Comparison of ENCODE assay signal across 17 cellular contexts in genomic region chr5:6747103-6747502, GRCh38. TPM values are rescaled to one million over a fixed set of nuclear protein-coding genes. Genes with fewer than 3 reads are reported as not detected.
DNase-seq lines count a peak whose midpoint lies in the region; ATAC-seq and TF ChIP-seq lines count a peak whose summit lies in the region.
"Had no signal": no experiment of that assay in that cellular context is flagged by ENCODE, and none has a peak within 500 bp of the region (broad histone marks: within the 10 kb centered on the region; RNA-seq: fewer than 3 reads in every experiment).

No MANE protein-coding gene starts in this region.

- no peaks in the 10 kb centered on the region for H3K27me3 ChIP-seq in SJSA1 (replicated peaks)
- H3K27me3 ChIP-seq in upper lobe of right lung: no peaks in the 10 kb centered on the region
- H3K27me3 ChIP-seq: BLaER1 treated with 17β-estradiol and CSF1 and Interleukin-3, amounts not matched to agents 10 nM and 100 nM had no signal

- peaks cover 47% of the 10 kb centered on the region for H3K36me3 Mint-ChIP-seq in activated naive CD4-positive, alpha-beta T cell treated with anti-CD3 and anti-CD28 coated beads for 36 hours (ENCODE audit: low read depth)
- peaks cover 23% of the 10 kb centered on the region for H3K36me3 Mint-ChIP-seq in progenitor cell of endocrine pancreas (ENCODE audit: insufficient read depth)

- no peak overlapping the region for H3K4me3 Mint-ChIP-seq in activated naive CD4-positive, alpha-beta T cell treated with anti-CD3 and anti-CD28 coated beads for 36 hours
- H3K4me3 Mint-ChIP-seq in progenitor cell of endocrine pancreas (ENCODE audit: low read depth): no peak overlapping the region
- H3K4me3 Mint-ChIP-seq: B cell; CD8-positive, alpha-beta T cell; H9 had no signal

- ATAC-seq in upper lobe of right lung: no peak
- ATAC-seq: CD8-positive, alpha-beta T cell; HepG2 had no signal

- H3K9me3 ChIP-seq in SJSA1 (replicated peaks) (no peaks in the 10 kb centered on the region), upper lobe of right lung (no peaks in the 10 kb centered on the region)
- H3K9me3 ChIP-seq: BLaER1 treated with 17β-estradiol and CSF1 and Interleukin-3, amounts not matched to agents 10 nM and 100 nM had no signal

- H3K27ac ChIP-seq in SJSA1 (0 out of 2 replicates have a peak overlapping the region, but pooled peaks have one; percentile 70), upper lobe of right lung (no peak overlapping the region)
- H3K27ac ChIP-seq: BLaER1 treated with 17β-estradiol and CSF1 and Interleukin-3, amounts not matched to agents 10 nM and 100 nM had no signal

- no peaks in the 10 kb centered on the region for H3K9me3 Mint-ChIP-seq in activated naive CD4-positive, alpha-beta T cell treated with anti-CD3 and anti-CD28 coated beads for 36 hours
- H3K9me3 Mint-ChIP-seq in progenitor cell of endocrine pancreas (ENCODE audit: low read depth): no peaks in the 10 kb centered on the region
- H3K9me3 Mint-ChIP-seq: CD8-positive, alpha-beta T cell; H9 had no signal

- H3K27ac Mint-ChIP-seq in activated naive CD4-positive, alpha-beta T cell treated with anti-CD3 and anti-CD28 coated beads for 36 hours: no peak overlapping the region
- no peak overlapping the region for H3K27ac Mint-ChIP-seq in progenitor cell of endocrine pancreas
- H3K27ac Mint-ChIP-seq: B cell; CD8-positive, alpha-beta T cell had no signal

- no peak overlapping the region for H3K4me3 ChIP-seq in SJSA1
- no peak overlapping the region for H3K4me3 ChIP-seq in upper lobe of right lung
- H3K4me3 ChIP-seq: BLaER1 treated with 17β-estradiol and CSF1 and Interleukin-3, amounts not matched to agents 10 nM and 100 nM had no signal

- peak; percentile 24 for DNase-seq in activated effector memory CD4-positive, alpha-beta T cell treated with anti-CD3 and anti-CD28 coated beads, Interleukin-2, amount 50 U/mL, for 16 hours
- DNase-seq in activated effector memory CD4-positive, alpha-beta T cell treated with Interleukin-2 at 50 U/mL for 16 hours: no peak
- no peak for DNase-seq in SJSA1 (ENCODE audit: low read depth in 1 of 2, low spot score in 2 of 2)
- peak; percentile 77 for DNase-seq in mesenteric fat pad (ENCODE audit: low spot score)
- peak; percentile 38 for DNase-seq in upper lobe of right lung
- no peak for DNase-seq in activated naive CD4-positive, alpha-beta T cell treated with anti-CD3 and anti-CD28 coated beads for 36 hours
- DNase-seq in progenitor cell of endocrine pancreas (ENCODE audit: low spot score, unreplicated experiment): no peak
- no peak for DNase-seq in activated naive CD4-positive, alpha-beta T cell treated with anti-CD3 and anti-CD28 coated beads, Interleukin-2, amount 50 U/mL, for 16 hours
- DNase-seq: 8988T; Calu3; CD8-positive, alpha-beta T cell; DMS79 treated with DMSO at 0.1 percent for 48 hours; GF-D8; H9 had no signal

- H3K4me1 ChIP-seq in SJSA1 (replicated peaks) (peaks cover 16% of the 10 kb centered on the region), upper lobe of right lung (no peaks in the 10 kb centered on the region)

- H3K27me3 Mint-ChIP-seq in activated naive CD4-positive, alpha-beta T cell treated with anti-CD3 and anti-CD28 coated beads for 36 hours (ENCODE audit: low read depth): no peaks in the 10 kb centered on the region
- H3K27me3 Mint-ChIP-seq in progenitor cell of endocrine pancreas: no peaks in the 10 kb centered on the region
- H3K27me3 Mint-ChIP-seq: B cell had no signal

- peaks cover 7% of the 10 kb centered on the region for H3K4me1 Mint-ChIP-seq in activated naive CD4-positive, alpha-beta T cell treated with anti-CD3 and anti-CD28 coated beads for 36 hours (ENCODE audit: low read depth)
- no peaks in the 10 kb centered on the region for H3K4me1 Mint-ChIP-seq in progenitor cell of endocrine pancreas (ENCODE audit: low read depth)

- intact Hi-C loops in upper lobe of right lung (cut with DNase I): loop anchor here (10.0 kb wide), 1 partner anchor 112 kb away; the partner anchor contains the start of genes NSUN2 and SRD5A1
- intact Hi-C loops in activated naive CD4-positive, alpha-beta T cell treated with anti-CD3 and anti-CD28 coated beads for 36 hours (cut with micrococcal nuclease): loop anchor here (5.0 kb wide), 2 partner anchors 455 to 1255 kb away; no protein-coding TSS in a partner anchor

- H3K36me3 ChIP-seq in SJSA1 (peaks cover 99% of the 10 kb centered on the region), upper lobe of right lung (peaks cover 88% of the 10 kb centered on the region)

- TF ChIP-seq CTCF in upper lobe of right lung (IDR thresholded peaks at IDR 0.05): no peak
- TF ChIP-seq CTCF in progenitor cell of endocrine pancreas (IDR thresholded peaks at IDR 0.05; ENCODE audit: unreplicated experiment): no peak

- CTCF ChIA-PET in activated naive CD4-positive, alpha-beta T cell treated with anti-CD3 and anti-CD28 coated beads for 36 hours (lab: Charles Lee): no interaction called here

RNA-seq across cellular contexts. Expression of gene TENT4A, which starts 33.9 kb away (rescaled TPM):
- 17.8 and 24.6 TPM in 2 replicates for total RNA-seq in SJSA1 (2014; rRNA removed; shearing (Covaris generic))
- total RNA-seq in mesenteric fat pad (29.8 TPM), upper lobe of right lung (19.9 TPM), progenitor cell of endocrine pancreas (30.0 and 31.8 TPM in 2 replicates)
- total RNA-seq in activated naive CD4-positive, alpha-beta T cell treated with anti-CD3 and anti-CD28 coated beads for 36 hours: 10 to 100 TPM; 30.0 to 30.2 TPM

Comparison
In these comparisons a context has a peak if more than half of its experiments do, and no peak if none do; other contexts are left out.
1. DNase-seq: peak in activated effector memory CD4-positive, alpha-beta T cell treated with anti-CD3 and anti-CD28 coated beads, Interleukin-2, amount 50 U/mL, for 16 hours (single experiment), mesenteric fat pad (single experiment) and upper lobe of right lung (single experiment); none in activated effector memory CD4-positive, alpha-beta T cell treated with Interleukin-2 at 50 U/mL for 16 hours (single experiment), SJSA1 (0 of 2), activated naive CD4-positive, alpha-beta T cell treated with anti-CD3 and anti-CD28 coated beads for 36 hours (single experiment), progenitor cell of endocrine pancreas (single experiment) and activated naive CD4-positive, alpha-beta T cell treated with anti-CD3 and anti-CD28 coated beads, Interleukin-2, amount 50 U/mL, for 16 hours (single experiment).